Comparison of ENCODE assay signal across 9 cellular contexts in genomic region chr5:147234098-147234824, GRCh38. TPM values are rescaled to one million over a fixed set of nuclear protein-coding genes. Genes with fewer than 3 reads are reported as not detected.
DNase-seq lines count a peak whose midpoint lies in the region; FAIRE-seq and TF ChIP-seq lines count a peak whose summit lies in the region.
"Had no signal": no experiment of that assay in that cellular context is flagged by ENCODE, and none has a peak within 500 bp of the region (broad histone marks: within the 10 kb centered on the region; RNA-seq: fewer than 3 reads in every experiment).

No MANE protein-coding gene starts in this region.

- H3K56ac ChIP-seq in mesendoderm (ENCODE audit: low read length): peak overlapping the region; percentile 77

- FAIRE-seq in small intestine (lab: Jason Lieb, UNC): no peak

- peak overlapping the region; percentile 59 for H3K9ac ChIP-seq in mesendoderm (ENCODE audit: low read length)

- H4K5ac ChIP-seq in mesendoderm (ENCODE audit: low read length): no peak overlapping the region

- no peak overlapping the region for H2BK120ac ChIP-seq in mesendoderm (ENCODE audit: low read depth, low read length)

- no peaks in the 10 kb centered on the region for H3K4me1 ChIP-seq in mesendoderm (ENCODE audit: control insufficient read depth, low read depth, low read length)
- peaks cover 0 to 8% (median 0%) of the 10 kb centered on the region in 4 donors for H3K4me1 ChIP-seq in tibial nerve
- H3K4me1 ChIP-seq in small intestine (ENCODE audit: control insufficient read depth in 2 of 2, insufficient read depth in 1 of 2, low read depth in 1 of 2, low read length in 1 of 2): no peaks in the 10 kb centered on the region

- H3K23ac ChIP-seq in mesendoderm (ENCODE audit: low read length): no peak overlapping the region

- H3K4ac ChIP-seq in mesendoderm (ENCODE audit: low read depth, low read length): no peak overlapping the region

- no peak overlapping the region for H2AK5ac ChIP-seq in mesendoderm (ENCODE audit: low read length)

- peak in 1 of 2 donors; percentile 13 for TF ChIP-seq EP300 in tibial nerve (IDR thresholded peaks at IDR 0.05)

- no peak overlapping the region for H4K8ac ChIP-seq in mesendoderm (ENCODE audit: low read depth, low read length)

- peak; percentile 6 for DNase-seq in NCI-H2171 treated with DMSO at 0.1 percent for 48 hours (lab: John Stamatoyannopoulos, UW)
- no peak for DNase-seq in NCI-H2171 (lab: John Stamatoyannopoulos, UW)
- no peak for DNase-seq in coronary artery (ENCODE audit: low spot score)
- DNase-seq in mesendoderm: no peak
- no peak for DNase-seq in tibial nerve (ENCODE audit: low spot score in 2 of 2)
- no peak for DNase-seq in SIG-M5 (lab: John Stamatoyannopoulos, UW)
- DNase-seq in NCI-H774 (lab: John Stamatoyannopoulos, UW): no peak
- DNase-seq in small intestine: no peak

- H3K9me3 ChIP-seq in tibial nerve (peaks cover 0 to 23% (median 0%) of the 10 kb centered on the region in 4 donors), small intestine (ENCODE audit: control insufficient read depth, low read depth) (no peaks in the 10 kb centered on the region)

- peaks cover 3% of the 10 kb centered on the region for H3K27me3 ChIP-seq in mesendoderm (ENCODE audit: insufficient read depth, low read length, poor library complexity)
- no peaks in the 10 kb centered on the region for H3K27me3 ChIP-seq in tibial nerve
- peaks cover 0 to 9% of the 10 kb centered on the region in 2 donors for H3K27me3 ChIP-seq in small intestine (ENCODE audit: control insufficient read depth in 2 of 2, insufficient read depth in 2 of 2, low read length in 2 of 2)

- H3K79me2 ChIP-seq in mesendoderm (ENCODE audit: control insufficient read depth, insufficient read depth, low read length): no peaks in the 10 kb centered on the region

- H2BK15ac ChIP-seq in mesendoderm (replicated peaks; ENCODE audit: low read depth): no peak overlapping the region

- no peak for TF ChIP-seq POLR2A in tibial nerve (IDR thresholded peaks at IDR 0.05)

- peak overlapping the region; percentile 45 for H3K4me2 ChIP-seq in mesendoderm (ENCODE audit: low read length)

- no peaks in the 10 kb centered on the region for H3K36me3 ChIP-seq in mesendoderm (ENCODE audit: control insufficient read depth, insufficient read depth, low read length)
- H3K36me3 ChIP-seq in tibial nerve: peaks cover 0 to 8% (median 0%) of the 10 kb centered on the region in 3 donors
- H3K36me3 ChIP-seq in small intestine (ENCODE audit: control insufficient read depth in 2 of 2, insufficient read depth in 2 of 2, low read length in 2 of 2): no peaks in the 10 kb centered on the region

- H3K4me3 ChIP-seq in coronary artery (peak overlapping the region; percentile 80), mesendoderm (ENCODE audit: low read length) (peak overlapping the region; percentile 29), tibial nerve (peak overlapping the region; percentile 50 to 79 (median 58)), small intestine (ENCODE audit: low read depth in 1 of 2, low read length in 2 of 2) (peak overlapping the region in 1 of 2 donors; percentile 13)

- WGBS in mesendoderm (ENCODE audit: extremely low coverage, insufficient coverage, low lambda C conversion rate): no CpG with 5 or more reads among the region's 37 CpGs
- 5 to 13% methylated on average over 11 to 16 of the region's 37 CpGs for WGBS in tibial nerve, 2 donors
- WGBS in small intestine, 3 donors: 11 to 14% (median 12%) methylated on average over 26 to 36 of the region's 37 CpGs

- no peak overlapping the region for H2BK5ac ChIP-seq in mesendoderm (ENCODE audit: low read length)

- TF ChIP-seq CTCF in coronary artery (IDR thresholded peaks at IDR 0.05): no peak
- no peak for TF ChIP-seq CTCF in tibial nerve (IDR thresholded peaks at IDR 0.05)

- H3K27ac ChIP-seq in coronary artery (peak overlapping the region; percentile 87 to 88), mesendoderm (ENCODE audit: low read depth, low read length) (no peak overlapping the region), tibial nerve (peak overlapping the region; percentile 81 to 95 (median 84)), small intestine (ENCODE audit: low read depth in 1 of 2, low read length in 1 of 2) (no peak overlapping the region)

- H3K79me1 ChIP-seq in mesendoderm (ENCODE audit: low read length): no peaks in the 10 kb centered on the region

- peak overlapping the region; percentile 56 for H3K18ac ChIP-seq in mesendoderm (ENCODE audit: low read length)

RNA-seq across cellular contexts. Expression of gene STK32A, which starts 0.6 kb away (rescaled TPM):
- 1.6 TPM for polyA plus RNA-seq in mesendoderm (2013, experiment 1 of 2)
- 1.3 TPM for polyA plus RNA-seq in mesendoderm (2013, experiment 2 of 2)
- 10 to 100 TPM in 3 of 4 donors, 1 to 10 TPM in 1; 9.6 to 35.2 (median 14.8) TPM for total RNA-seq in tibial nerve
- polyA plus RNA-seq in small intestine: under 1 TPM in 2 of 3 donors, not detected in 1; 0.27 to 0.92 TPM
- polyA plus RNA-seq: IgD-negative memory B cell had no signal

Comparison
In these comparisons a context has a peak if more than half of its experiments do, and no peak if none do; other contexts are left out.
1. H3K27ac ChIP-seq: peak in coronary artery (2 of 2) and tibial nerve (4 of 4); none in mesendoderm (single experiment) and small intestine (0 of 2).